ENCODE assay signal across 1 cellular context in the genomic region with DNA sequence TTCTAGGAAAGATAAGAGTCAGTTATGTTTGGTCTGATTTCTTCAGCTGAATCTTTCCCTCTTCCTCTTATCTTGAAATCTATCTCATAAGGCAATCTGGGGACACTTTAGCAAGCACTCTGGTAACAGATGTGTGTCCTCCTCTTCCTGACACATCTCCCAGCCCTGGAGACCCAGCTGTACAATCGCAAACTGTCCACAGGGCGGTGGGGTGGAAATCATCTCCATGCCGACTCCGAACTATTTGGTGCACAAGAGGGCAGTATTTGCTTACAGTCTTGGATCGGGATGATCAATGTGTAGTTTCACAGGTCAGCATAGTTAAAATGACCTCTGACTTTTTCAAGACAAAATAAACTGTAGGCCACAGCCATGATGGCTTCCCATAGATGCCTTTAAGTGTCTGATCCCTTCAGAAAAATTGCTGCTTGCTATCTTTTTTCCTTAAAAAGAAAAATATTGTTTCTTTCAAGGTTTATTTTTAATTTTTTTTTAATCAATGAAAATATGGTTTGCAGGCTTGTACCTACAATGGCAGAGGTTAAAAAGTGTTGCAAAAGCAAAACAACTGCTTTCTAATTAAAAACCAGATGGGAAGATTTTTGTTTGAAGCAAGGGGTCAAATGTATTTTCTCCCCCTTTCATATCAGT.
A peak's percentile ranks its signal among the peaks of the same experiment; 100 is the strongest.
TF ChIP-seq lines count a peak whose summit lies in the region.

No MANE protein-coding gene starts in this region.

TF ChIP-seq in HepG2, 621 proteins besides CTCF, POLR2A, EP300 and RAD21 (continued from another document and continues in another):
- TF ChIP-seq, protein P1, sequence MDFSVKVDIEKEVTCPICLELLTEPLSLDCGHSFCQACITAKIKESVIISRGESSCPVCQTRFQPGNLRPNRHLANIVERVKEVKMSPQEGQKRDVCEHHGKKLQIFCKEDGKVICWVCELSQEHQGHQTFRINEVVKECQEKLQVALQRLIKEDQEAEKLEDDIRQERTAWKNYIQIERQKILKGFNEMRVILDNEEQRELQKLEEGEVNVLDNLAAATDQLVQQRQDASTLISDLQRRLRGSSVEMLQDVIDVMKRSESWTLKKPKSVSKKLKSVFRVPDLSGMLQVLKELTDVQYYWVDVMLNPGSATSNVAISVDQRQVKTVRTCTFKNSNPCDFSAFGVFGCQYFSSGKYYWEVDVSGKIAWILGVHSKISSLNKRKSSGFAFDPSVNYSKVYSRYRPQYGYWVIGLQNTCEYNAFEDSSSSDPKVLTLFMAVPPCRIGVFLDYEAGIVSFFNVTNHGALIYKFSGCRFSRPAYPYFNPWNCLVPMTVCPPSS (IDR thresholded peaks at IDR 0.05), result no peak
- TF ChIP-seq NR2F6 (IDR thresholded peaks at IDR 0.05) (peak; percentile 95), NR2F6 (CRISPR knock-in tag; IDR thresholded peaks at IDR 0.05) (peak; percentile 98), RAD51 (IDR thresholded peaks at IDR 0.05; ENCODE audit: borderline replicate concordance) (no peak), ZNF644 (CRISPR knock-in tag; IDR thresholded peaks at IDR 0.05; ENCODE audit: low read depth) (no peak; the same call in 1 of the 2 replicates), ZNF264 (CRISPR knock-in tag; IDR thresholded peaks at IDR 0.05) (no peak), FOSL2 (CRISPR knock-in tag; IDR thresholded peaks at IDR 0.05) (peak; percentile 52; the same call in 1 of the 2 replicates), KDM2A (CRISPR knock-in tag; IDR thresholded peaks at IDR 0.05; ENCODE audit: borderline replicate concordance, low read depth) (peak; percentile 64), RXRB (CRISPR knock-in tag; IDR thresholded peaks at IDR 0.05; ENCODE audit: borderline replicate concordance) (peak; percentile 70), JUN (CRISPR knock-in tag; IDR thresholded peaks at IDR 0.05) (no peak), ELF4 (CRISPR knock-in tag; IDR thresholded peaks at IDR 0.05; ENCODE audit: borderline replicate concordance) (no peak), TARDBP (CRISPR knock-in tag; IDR thresholded peaks at IDR 0.05) (peak; percentile 76; the same call in 1 of the 2 replicates), FOXO1 (CRISPR knock-in tag; IDR thresholded peaks at IDR 0.05) (peak; percentile 62; the same call in 1 of the 2 replicates), TOE1 (CRISPR knock-in tag; IDR thresholded peaks at IDR 0.05) (no peak), RFXAP (CRISPR knock-in tag; IDR thresholded peaks at IDR 0.05; ENCODE audit: borderline replicate concordance) (0 out of 2 replicates have a peak, but pooled peaks have one; percentile 22), ZZZ3 (CRISPR knock-in tag; IDR thresholded peaks at IDR 0.05; ENCODE audit: borderline replicate concordance) (no peak), ZMYM4 (CRISPR knock-in tag; IDR thresholded peaks at IDR 0.05) (peak; percentile 83), PLRG1 (conservative IDR thresholded peaks at IDR 0.05) (no peak), ZNF569 (CRISPR knock-in tag; IDR thresholded peaks at IDR 0.05; ENCODE audit: borderline replicate concordance) (no peak), AGO1 (IDR thresholded peaks at IDR 0.05; ENCODE audit: low read depth, low read length, poor library complexity, severe bottlenecking) (no peak), SRY (CRISPR knock-in tag; IDR thresholded peaks at IDR 0.05) (no peak), NFKB2 (CRISPR knock-in tag; IDR thresholded peaks at IDR 0.05; ENCODE audit: borderline replicate concordance) (no peak), ZSCAN20 (CRISPR knock-in tag; IDR thresholded peaks at IDR 0.05; ENCODE audit: borderline replicate concordance) (no peak), MAFG (CRISPR knock-in tag; IDR thresholded peaks at IDR 0.05) (no peak), ELF3 (CRISPR knock-in tag; IDR thresholded peaks at IDR 0.05) (peak; percentile 52; the same call in 1 of the 2 replicates), HIVEP1 (CRISPR knock-in tag; IDR thresholded peaks at IDR 0.05) (no peak), ATRX (CRISPR knock-in tag; IDR thresholded peaks at IDR 0.05; ENCODE audit: borderline replicate concordance) (no peak)
- TF ChIP-seq, protein P2, sequence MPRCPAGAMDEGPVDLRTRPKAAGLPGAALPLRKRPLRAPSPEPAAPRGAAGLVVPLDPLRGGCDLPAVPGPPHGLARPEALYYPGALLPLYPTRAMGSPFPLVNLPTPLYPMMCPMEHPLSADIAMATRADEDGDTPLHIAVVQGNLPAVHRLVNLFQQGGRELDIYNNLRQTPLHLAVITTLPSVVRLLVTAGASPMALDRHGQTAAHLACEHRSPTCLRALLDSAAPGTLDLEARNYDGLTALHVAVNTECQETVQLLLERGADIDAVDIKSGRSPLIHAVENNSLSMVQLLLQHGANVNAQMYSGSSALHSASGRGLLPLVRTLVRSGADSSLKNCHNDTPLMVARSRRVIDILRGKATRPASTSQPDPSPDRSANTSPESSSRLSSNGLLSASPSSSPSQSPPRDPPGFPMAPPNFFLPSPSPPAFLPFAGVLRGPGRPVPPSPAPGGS (CRISPR knock-in tag; IDR thresholded peaks at IDR 0.05), result no peak
- TF ChIP-seq, protein P3, sequence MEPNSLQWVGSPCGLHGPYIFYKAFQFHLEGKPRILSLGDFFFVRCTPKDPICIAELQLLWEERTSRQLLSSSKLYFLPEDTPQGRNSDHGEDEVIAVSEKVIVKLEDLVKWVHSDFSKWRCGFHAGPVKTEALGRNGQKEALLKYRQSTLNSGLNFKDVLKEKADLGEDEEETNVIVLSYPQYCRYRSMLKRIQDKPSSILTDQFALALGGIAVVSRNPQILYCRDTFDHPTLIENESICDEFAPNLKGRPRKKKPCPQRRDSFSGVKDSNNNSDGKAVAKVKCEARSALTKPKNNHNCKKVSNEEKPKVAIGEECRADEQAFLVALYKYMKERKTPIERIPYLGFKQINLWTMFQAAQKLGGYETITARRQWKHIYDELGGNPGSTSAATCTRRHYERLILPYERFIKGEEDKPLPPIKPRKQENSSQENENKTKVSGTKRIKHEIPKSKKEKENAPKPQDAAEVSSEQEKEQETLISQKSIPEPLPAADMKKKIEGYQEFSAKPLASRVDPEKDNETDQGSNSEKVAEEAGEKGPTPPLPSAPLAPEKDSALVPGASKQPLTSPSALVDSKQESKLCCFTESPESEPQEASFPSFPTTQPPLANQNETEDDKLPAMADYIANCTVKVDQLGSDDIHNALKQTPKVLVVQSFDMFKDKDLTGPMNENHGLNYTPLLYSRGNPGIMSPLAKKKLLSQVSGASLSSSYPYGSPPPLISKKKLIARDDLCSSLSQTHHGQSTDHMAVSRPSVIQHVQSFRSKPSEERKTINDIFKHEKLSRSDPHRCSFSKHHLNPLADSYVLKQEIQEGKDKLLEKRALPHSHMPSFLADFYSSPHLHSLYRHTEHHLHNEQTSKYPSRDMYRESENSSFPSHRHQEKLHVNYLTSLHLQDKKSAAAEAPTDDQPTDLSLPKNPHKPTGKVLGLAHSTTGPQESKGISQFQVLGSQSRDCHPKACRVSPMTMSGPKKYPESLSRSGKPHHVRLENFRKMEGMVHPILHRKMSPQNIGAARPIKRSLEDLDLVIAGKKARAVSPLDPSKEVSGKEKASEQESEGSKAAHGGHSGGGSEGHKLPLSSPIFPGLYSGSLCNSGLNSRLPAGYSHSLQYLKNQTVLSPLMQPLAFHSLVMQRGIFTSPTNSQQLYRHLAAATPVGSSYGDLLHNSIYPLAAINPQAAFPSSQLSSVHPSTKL (CRISPR knock-in tag; IDR thresholded peaks at IDR 0.05), result peak; percentile 81
- TF ChIP-seq, protein P4, sequence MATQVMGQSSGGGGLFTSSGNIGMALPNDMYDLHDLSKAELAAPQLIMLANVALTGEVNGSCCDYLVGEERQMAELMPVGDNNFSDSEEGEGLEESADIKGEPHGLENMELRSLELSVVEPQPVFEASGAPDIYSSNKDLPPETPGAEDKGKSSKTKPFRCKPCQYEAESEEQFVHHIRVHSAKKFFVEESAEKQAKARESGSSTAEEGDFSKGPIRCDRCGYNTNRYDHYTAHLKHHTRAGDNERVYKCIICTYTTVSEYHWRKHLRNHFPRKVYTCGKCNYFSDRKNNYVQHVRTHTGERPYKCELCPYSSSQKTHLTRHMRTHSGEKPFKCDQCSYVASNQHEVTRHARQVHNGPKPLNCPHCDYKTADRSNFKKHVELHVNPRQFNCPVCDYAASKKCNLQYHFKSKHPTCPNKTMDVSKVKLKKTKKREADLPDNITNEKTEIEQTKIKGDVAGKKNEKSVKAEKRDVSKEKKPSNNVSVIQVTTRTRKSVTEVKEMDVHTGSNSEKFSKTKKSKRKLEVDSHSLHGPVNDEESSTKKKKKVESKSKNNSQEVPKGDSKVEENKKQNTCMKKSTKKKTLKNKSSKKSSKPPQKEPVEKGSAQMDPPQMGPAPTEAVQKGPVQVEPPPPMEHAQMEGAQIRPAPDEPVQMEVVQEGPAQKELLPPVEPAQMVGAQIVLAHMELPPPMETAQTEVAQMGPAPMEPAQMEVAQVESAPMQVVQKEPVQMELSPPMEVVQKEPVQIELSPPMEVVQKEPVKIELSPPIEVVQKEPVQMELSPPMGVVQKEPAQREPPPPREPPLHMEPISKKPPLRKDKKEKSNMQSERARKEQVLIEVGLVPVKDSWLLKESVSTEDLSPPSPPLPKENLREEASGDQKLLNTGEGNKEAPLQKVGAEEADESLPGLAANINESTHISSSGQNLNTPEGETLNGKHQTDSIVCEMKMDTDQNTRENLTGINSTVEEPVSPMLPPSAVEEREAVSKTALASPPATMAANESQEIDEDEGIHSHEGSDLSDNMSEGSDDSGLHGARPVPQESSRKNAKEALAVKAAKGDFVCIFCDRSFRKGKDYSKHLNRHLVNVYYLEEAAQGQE (IDR thresholded peaks at IDR 0.05; ENCODE audit: borderline replicate concordance in 1 of 2, low read depth in 1 of 2, low read length in 2 of 2), result no peak
- TF ChIP-seq, protein P5, sequence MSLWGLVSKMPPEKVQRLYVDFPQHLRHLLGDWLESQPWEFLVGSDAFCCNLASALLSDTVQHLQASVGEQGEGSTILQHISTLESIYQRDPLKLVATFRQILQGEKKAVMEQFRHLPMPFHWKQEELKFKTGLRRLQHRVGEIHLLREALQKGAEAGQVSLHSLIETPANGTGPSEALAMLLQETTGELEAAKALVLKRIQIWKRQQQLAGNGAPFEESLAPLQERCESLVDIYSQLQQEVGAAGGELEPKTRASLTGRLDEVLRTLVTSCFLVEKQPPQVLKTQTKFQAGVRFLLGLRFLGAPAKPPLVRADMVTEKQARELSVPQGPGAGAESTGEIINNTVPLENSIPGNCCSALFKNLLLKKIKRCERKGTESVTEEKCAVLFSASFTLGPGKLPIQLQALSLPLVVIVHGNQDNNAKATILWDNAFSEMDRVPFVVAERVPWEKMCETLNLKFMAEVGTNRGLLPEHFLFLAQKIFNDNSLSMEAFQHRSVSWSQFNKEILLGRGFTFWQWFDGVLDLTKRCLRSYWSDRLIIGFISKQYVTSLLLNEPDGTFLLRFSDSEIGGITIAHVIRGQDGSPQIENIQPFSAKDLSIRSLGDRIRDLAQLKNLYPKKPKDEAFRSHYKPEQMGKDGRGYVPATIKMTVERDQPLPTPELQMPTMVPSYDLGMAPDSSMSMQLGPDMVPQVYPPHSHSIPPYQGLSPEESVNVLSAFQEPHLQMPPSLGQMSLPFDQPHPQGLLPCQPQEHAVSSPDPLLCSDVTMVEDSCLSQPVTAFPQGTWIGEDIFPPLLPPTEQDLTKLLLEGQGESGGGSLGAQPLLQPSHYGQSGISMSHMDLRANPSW (CRISPR knock-in tag; IDR thresholded peaks at IDR 0.05; ENCODE audit: borderline replicate concordance), result no peak
- TF ChIP-seq, protein P6, sequence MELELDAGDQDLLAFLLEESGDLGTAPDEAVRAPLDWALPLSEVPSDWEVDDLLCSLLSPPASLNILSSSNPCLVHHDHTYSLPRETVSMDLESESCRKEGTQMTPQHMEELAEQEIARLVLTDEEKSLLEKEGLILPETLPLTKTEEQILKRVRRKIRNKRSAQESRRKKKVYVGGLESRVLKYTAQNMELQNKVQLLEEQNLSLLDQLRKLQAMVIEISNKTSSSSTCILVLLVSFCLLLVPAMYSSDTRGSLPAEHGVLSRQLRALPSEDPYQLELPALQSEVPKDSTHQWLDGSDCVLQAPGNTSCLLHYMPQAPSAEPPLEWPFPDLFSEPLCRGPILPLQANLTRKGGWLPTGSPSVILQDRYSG (CRISPR knock-in tag; IDR thresholded peaks at IDR 0.05), result no peak
- TF ChIP-seq, protein P7, sequence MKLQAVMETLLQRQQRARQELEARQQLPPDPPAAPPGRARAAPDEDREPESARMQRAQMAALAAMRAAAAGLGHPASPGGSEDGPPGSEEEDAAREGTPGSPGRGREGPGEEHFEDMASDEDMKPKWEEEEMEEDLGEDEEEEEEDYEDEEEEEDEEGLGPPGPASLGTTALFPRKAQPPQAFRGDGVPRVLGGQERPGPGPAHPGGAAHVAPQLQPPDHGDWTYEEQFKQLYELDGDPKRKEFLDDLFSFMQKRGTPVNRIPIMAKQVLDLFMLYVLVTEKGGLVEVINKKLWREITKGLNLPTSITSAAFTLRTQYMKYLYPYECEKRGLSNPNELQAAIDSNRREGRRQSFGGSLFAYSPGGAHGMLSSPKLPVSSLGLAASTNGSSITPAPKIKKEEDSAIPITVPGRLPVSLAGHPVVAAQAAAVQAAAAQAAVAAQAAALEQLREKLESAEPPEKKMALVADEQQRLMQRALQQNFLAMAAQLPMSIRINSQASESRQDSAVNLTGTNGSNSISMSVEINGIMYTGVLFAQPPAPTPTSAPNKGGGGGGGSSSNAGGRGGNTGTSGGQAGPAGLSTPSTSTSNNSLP (IDR thresholded peaks at IDR 0.05; ENCODE audit: low read depth, low read length), result peak; percentile 80
- TF ChIP-seq, protein P8, sequence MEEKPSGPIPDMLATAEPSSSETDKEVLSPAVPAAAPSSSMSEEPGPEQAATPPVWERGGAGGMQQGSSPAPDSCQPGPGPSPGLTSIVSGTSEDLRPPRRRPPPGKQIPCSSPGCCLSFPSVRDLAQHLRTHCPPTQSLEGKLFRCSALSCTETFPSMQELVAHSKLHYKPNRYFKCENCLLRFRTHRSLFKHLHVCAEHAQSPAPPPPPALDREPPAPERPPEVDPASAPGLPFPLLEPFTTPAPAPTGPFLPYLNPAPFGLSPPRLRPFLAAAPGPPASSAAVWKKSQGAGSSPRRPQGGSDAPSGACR (CRISPR knock-in tag; IDR thresholded peaks at IDR 0.05), result no peak
- TF ChIP-seq, protein P9, sequence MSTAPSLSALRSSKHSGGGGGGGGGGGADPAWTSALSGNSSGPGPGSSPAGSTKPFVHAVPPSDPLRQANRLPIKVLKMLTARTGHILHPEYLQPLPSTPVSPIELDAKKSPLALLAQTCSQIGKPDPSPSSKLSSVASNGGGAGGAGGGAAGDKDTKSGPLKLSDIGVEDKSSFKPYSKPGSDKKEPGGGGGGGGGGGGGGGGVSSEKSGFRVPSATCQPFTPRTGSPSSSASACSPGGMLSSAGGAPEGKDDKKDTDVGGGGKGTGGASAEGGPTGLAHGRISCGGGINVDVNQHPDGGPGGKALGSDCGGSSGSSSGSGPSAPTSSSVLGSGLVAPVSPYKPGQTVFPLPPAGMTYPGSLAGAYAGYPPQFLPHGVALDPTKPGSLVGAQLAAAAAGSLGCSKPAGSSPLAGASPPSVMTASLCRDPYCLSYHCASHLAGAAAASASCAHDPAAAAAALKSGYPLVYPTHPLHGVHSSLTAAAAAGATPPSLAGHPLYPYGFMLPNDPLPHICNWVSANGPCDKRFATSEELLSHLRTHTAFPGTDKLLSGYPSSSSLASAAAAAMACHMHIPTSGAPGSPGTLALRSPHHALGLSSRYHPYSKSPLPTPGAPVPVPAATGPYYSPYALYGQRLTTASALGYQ (CRISPR knock-in tag; IDR thresholded peaks at IDR 0.05), result 0 out of 2 replicates have a peak, but pooled peaks have one; percentile 26
